ENCODE assay signal across 20 cellular contexts in genomic region chr20:11376998-11377397, GRCh38.
A peak's percentile ranks its signal among the peaks of the same experiment; 100 is the strongest.
DNase-seq lines count a peak whose midpoint lies in the region; ATAC-seq and TF ChIP-seq lines count a peak whose summit lies in the region.
"Had no signal": no experiment of that assay in that cellular context is flagged by ENCODE, and none has a peak within 500 bp of the region (broad histone marks: within the 10 kb centered on the region; RNA-seq: fewer than 3 reads in every experiment).

No MANE protein-coding gene starts in this region.

- no peaks in the 10 kb centered on the region for H3K27me3 Mint-ChIP-seq in chondrocyte (ENCODE audit: low read depth)
- H3K27me3 Mint-ChIP-seq: activated naive CD8-positive, alpha-beta T cell; natural killer cell treated with Interleukin-12 subunit alpha and Interleukin-12 subunit beta and Interleukin-15 and Interleukin-18, amount 100 ng/mL, for 72 hours; stimulated activated naive CD8-positive, alpha-beta T cell treated with anti-CD3 and anti-CD28 coated beads, Interleukin-15, Interleukin-2, amounts not matched to agents 100 ng/mL and 50 ng/mL, for 24 hours had no signal

- H3K4me3 ChIP-seq in fibroblast of pulmonary artery (replicated peaks; ENCODE audit: low read depth, low read length) = no peak overlapping the region
- no peak overlapping the region for H3K4me3 ChIP-seq in smooth muscle cell
- no peak overlapping the region for H3K4me3 ChIP-seq in gastroesophageal sphincter
- H3K4me3 ChIP-seq: SJSA1, upper lobe of right lung had no signal

- H3K36me3 Mint-ChIP-seq in chondrocyte (ENCODE audit: low read depth) = peaks cover 5% of the 10 kb centered on the region
- H3K36me3 Mint-ChIP-seq: activated naive CD8-positive, alpha-beta T cell; natural killer cell treated with Interleukin-12 subunit alpha and Interleukin-12 subunit beta and Interleukin-15 and Interleukin-18, amount 100 ng/mL, for 72 hours had no signal

- H3K4me1 Mint-ChIP-seq in chondrocyte (ENCODE audit: low read depth) = peaks cover 46% of the 10 kb centered on the region

- H3K27me3 ChIP-seq in smooth muscle cell (ENCODE audit: low read depth) (no peaks in the 10 kb centered on the region), gastroesophageal sphincter (peaks cover 16% of the 10 kb centered on the region)
- H3K27me3 ChIP-seq: BE2C, SJSA1, upper lobe of right lung had no signal

- H3K79me2 ChIP-seq in smooth muscle cell (ENCODE audit: low read depth) = no peaks in the 10 kb centered on the region

- TF ChIP-seq CTCF in fibroblast of pulmonary artery (IDR thresholded peaks at IDR 0.05; ENCODE audit: low read length, missing control alignments) (no peak), smooth muscle cell (IDR thresholded peaks at IDR 0.05; ENCODE audit: borderline replicate concordance, insufficient read depth, poor library complexity, severe bottlenecking) (no peak), gastroesophageal sphincter (IDR thresholded peaks at IDR 0.05) (no peak), chondrocyte (IDR thresholded peaks at IDR 0.05) (no peak)

- H3K4me1 ChIP-seq in smooth muscle cell (ENCODE audit: low read depth) (peaks cover 49% of the 10 kb centered on the region), gastroesophageal sphincter (peaks cover 0 to 3% (median 0%) of the 10 kb centered on the region in 3 donors)
- H3K4me1 ChIP-seq: BE2C, upper lobe of right lung had no signal

- no peaks in the 10 kb centered on the region for H3K9me3 ChIP-seq in smooth muscle cell (replicated peaks; ENCODE audit: low read depth)
- H3K9me3 ChIP-seq in gastroesophageal sphincter = peaks cover 0 to under 1% (median 0%) of the 10 kb centered on the region in 3 donors
- H3K9me3 ChIP-seq: BE2C, SJSA1, upper lobe of right lung had no signal

- TF ChIP-seq POLR2A in gastroesophageal sphincter (IDR thresholded peaks at IDR 0.05) = no peak

- no peak overlapping the region for H3K27ac Mint-ChIP-seq in chondrocyte (ENCODE audit: unreplicated experiment)
- H3K27ac Mint-ChIP-seq: activated naive CD8-positive, alpha-beta T cell; activated T-cell treated with anti-CD3 and anti-CD28 coated beads, Interleukin-2, amount 50 U/mL, for 72 hours; natural killer cell treated with Interleukin-12 subunit alpha and Interleukin-12 subunit beta and Interleukin-15 and Interleukin-18, amount 100 ng/mL, for 72 hours; stimulated activated naive CD8-positive, alpha-beta T cell treated with anti-CD3 and anti-CD28 coated beads, Interleukin-15, Interleukin-2, amounts not matched to agents 100 ng/mL and 50 ng/mL, for 24 hours had no signal

- H3K4me2 ChIP-seq in smooth muscle cell = peak overlapping the region; percentile 52

- H3K9me3 Mint-ChIP-seq in chondrocyte (ENCODE audit: low read depth) = peaks cover 15% of the 10 kb centered on the region

- 75% methylated on average over 2 of the region's 2 CpGs for WGBS in smooth muscle cell (ENCODE audit: low lambda C conversion rate)
- 73 to 93% methylated on average over 1 of the region's 2 CpGs for whole genome bisulfite sequencing in gastroesophageal sphincter (ENCODE audit: low coverage in 1 of 2), 2 donors

- no peak overlapping the region for H3K9ac ChIP-seq in smooth muscle cell (ENCODE audit: low read depth)

- peak overlapping the region; percentile 47 for H3K27ac ChIP-seq in smooth muscle cell (ENCODE audit: low read depth)
- no peak overlapping the region for H3K27ac ChIP-seq in gastroesophageal sphincter
- H3K27ac ChIP-seq: SJSA1, upper lobe of right lung had no signal

- no peaks in the 10 kb centered on the region for H3F3A ChIP-seq in smooth muscle cell (ENCODE audit: low read depth)

- no peak for TF ChIP-seq EP300 in gastroesophageal sphincter (IDR thresholded peaks at IDR 0.05)

- no peak for ATAC-seq in gastroesophageal sphincter
- no peak for ATAC-seq in GM18867 (IDR thresholded peaks at IDR 0.05; ENCODE audit: unreplicated experiment)
- ATAC-seq: activated T-cell treated with anti-CD3 and anti-CD28 coated beads, Interleukin-2, amount 50 U/mL, for 72 hours; natural killer cell treated with Interleukin-12 subunit alpha and Interleukin-12 subunit beta and Interleukin-15 and Interleukin-18, amount 100 ng/mL, for 72 hours; PC-3; upper lobe of right lung had no signal

- no peak overlapping the region for H2AFZ ChIP-seq in smooth muscle cell (ENCODE audit: low read depth)

- no peak overlapping the region for H3K4me3 Mint-ChIP-seq in chondrocyte (ENCODE audit: unreplicated experiment)
- H3K4me3 Mint-ChIP-seq: activated naive CD8-positive, alpha-beta T cell; activated T-cell treated with anti-CD3 and anti-CD28 coated beads, Interleukin-2, amount 50 U/mL, for 72 hours; natural killer cell treated with Interleukin-12 subunit alpha and Interleukin-12 subunit beta and Interleukin-15 and Interleukin-18, amount 100 ng/mL, for 72 hours; stimulated activated naive CD8-positive, alpha-beta T cell treated with anti-CD3 and anti-CD28 coated beads, Interleukin-15, Interleukin-2, amounts not matched to agents 100 ng/mL and 50 ng/mL, for 24 hours had no signal

- DNase-seq in M059J (ENCODE audit: low read depth) (peak; percentile 92), astrocyte of the hippocampus (ENCODE audit: low read depth, low spot score) (peak; percentile 93), fibroblast of pulmonary artery (ENCODE audit: low read depth) (peak; percentile 28), smooth muscle cell (lab: John Stamatoyannopoulos, UW; ENCODE audit: unreplicated experiment) (no peak), chondrocyte (ENCODE audit: low spot score) (no peak)
- DNase-seq: activated T-cell treated with anti-CD3 and anti-CD28 coated beads, Interleukin-2, amount 50 U/mL, for 72 hours; BE2C; hippocampal formation; mesendoderm; NCI-H1694; NCI-H2227 treated with DMSO at 0.1 percent for 48 hours; PC-3; T-helper 2 cell; upper lobe of right lung had no signal

- no peaks in the 10 kb centered on the region for H4K20me1 ChIP-seq in smooth muscle cell (ENCODE audit: low read depth)

- no peaks in the 10 kb centered on the region for H3K36me3 ChIP-seq in smooth muscle cell (ENCODE audit: low read depth)
- H3K36me3 ChIP-seq in gastroesophageal sphincter = no peaks in the 10 kb centered on the region
- H3K36me3 ChIP-seq: BE2C, SJSA1, upper lobe of right lung had no signal

Comparison
In these comparisons a context has a peak if more than half of its experiments do, and no peak if none do; other contexts are left out.
1. DNase-seq: peak in M059J (single experiment), astrocyte of the hippocampus (single experiment) and fibroblast of pulmonary artery (single experiment); none in smooth muscle cell (single experiment) and chondrocyte (single experiment).